In genomic region chr3:3180421-3180820, GRCh38 we compare ENCODE assay signal across 18 cellular contexts. TPM values are rescaled to one million over a fixed set of nuclear protein-coding genes. Genes with fewer than 3 reads are reported as not detected.
A peak's percentile ranks its signal among the peaks of the same experiment; 100 is the strongest.
DNase-seq lines count a peak whose midpoint lies in the region; ATAC-seq, FAIRE-seq and TF ChIP-seq lines count a peak whose summit lies in the region.
"Had no signal": no experiment of that assay in that cellular context is flagged by ENCODE, and none has a peak within 500 bp of the region (broad histone marks: within the 10 kb centered on the region; RNA-seq: fewer than 3 reads in every experiment).

No MANE protein-coding gene starts in this region.

- FAIRE-seq in astrocyte (lab: Jason Lieb, UNC): no peak

- no peak overlapping the region for H2BK5ac ChIP-seq in neuronal stem cell (ENCODE audit: low read length)

- peak overlapping the region in 2 of 3 donors; percentile 52 to 96 for H3K27ac Mint-ChIP-seq in CD4-positive, CD25-positive, alpha-beta regulatory T cell
- H3K27ac Mint-ChIP-seq in IgD-negative memory B cell (peak overlapping the region in 2 of 3 donors; percentile 18 to 52), astrocyte (ENCODE audit: unreplicated experiment) (peak overlapping the region; percentile 19)
- H3K27ac Mint-ChIP-seq: mesothelial cell of epicardium had no signal

- no peak for ATAC-seq in CD4-positive, CD25-positive, alpha-beta regulatory T cell (ENCODE audit: low read depth in 2 of 2)

- H4K91ac ChIP-seq in neuronal stem cell (ENCODE audit: low read depth, low read length, poor library complexity): no peak overlapping the region

- peak overlapping the region in 2 of 4 donors; percentile 84 to 98 for H3K4me3 Mint-ChIP-seq in CD4-positive, CD25-positive, alpha-beta regulatory T cell
- H3K4me3 Mint-ChIP-seq in IgD-negative memory B cell (peak overlapping the region in 2 of 4 donors; percentile 4 to 93), astrocyte (ENCODE audit: unreplicated experiment) (peak overlapping the region; percentile 42)

- no CpG with 5 or more reads among the region's 7 CpGs for WGBS in neuronal stem cell (ENCODE audit: extremely low coverage in 2 of 2, insufficient read length in 2 of 2, insufficient replicate concordance in 1 of 2), 2 donors

- no peaks in the 10 kb centered on the region for H3K36me3 Mint-ChIP-seq in CD4-positive, CD25-positive, alpha-beta regulatory T cell
- peaks cover 2% of the 10 kb centered on the region for H3K36me3 Mint-ChIP-seq in IgD-negative memory B cell
- H3K36me3 Mint-ChIP-seq in astrocyte (ENCODE audit: low read depth, unreplicated experiment): no peaks in the 10 kb centered on the region

- H3K4me3 ChIP-seq in CD4-positive, CD25-positive, alpha-beta regulatory T cell (ENCODE audit: low read depth, low read length): no peak overlapping the region
- H3K4me3 ChIP-seq in astrocyte (ENCODE audit: insufficient read depth, low read depth, low read length) (no peak overlapping the region), neuronal stem cell (ENCODE audit: low read length in 2 of 2) (no peak overlapping the region)

- peaks cover 28 to 40% (median 35%) of the 10 kb centered on the region in 4 donors for H3K4me1 Mint-ChIP-seq in CD4-positive, CD25-positive, alpha-beta regulatory T cell
- H3K4me1 Mint-ChIP-seq in IgD-negative memory B cell: peaks cover 27 to 29% (median 29%) of the 10 kb centered on the region in 3 donors
- peaks cover 9% of the 10 kb centered on the region for H3K4me1 Mint-ChIP-seq in astrocyte (ENCODE audit: low read depth, unreplicated experiment)

- no peak overlapping the region for H2BK120ac ChIP-seq in neuronal stem cell (ENCODE audit: low read depth, low read length)

- peaks cover 14% of the 10 kb centered on the region for H4K20me1 ChIP-seq in astrocyte (ENCODE audit: insufficient read depth, low read length)

- no peak for DNase-seq in CD4-positive, CD25-positive, alpha-beta regulatory T cell
- DNase-seq in astrocyte (ENCODE audit: low read depth): no peak
- DNase-seq in neuronal stem cell (ENCODE audit: low spot score): no peak
- no peak for DNase-seq in D341Med (ENCODE audit: low spot score)
- no peak for DNase-seq in AG08395 (ENCODE audit: low spot score)
- no peak for DNase-seq in activated CD4-positive, alpha-beta T cell treated with anti-CD3 and anti-CD28 coated beads for 48 hours
- DNase-seq: activated CD4-positive, alpha-beta T cell treated with anti-CD3 and anti-CD28 coated beads, Interleukin-2, amount 50 U/mL, for 48 hours; activated T-cell treated with anti-CD3 and anti-CD28 coated beads, Interleukin-2, amount 50 U/mL, for 24 hours; Calu3; left colon; NCI-H1436 treated with DMSO at 0.1 percent for 48 hours; NCI-H226; stimulated activated CD4-positive, alpha-beta T cell treated with anti-CD3 and anti-CD28 coated beads, Interleukin-2, amount 100 ng/mL, for 48 hours; SW 1271; upper lobe of right lung had no signal

- H3K27me3 ChIP-seq in CD4-positive, CD25-positive, alpha-beta regulatory T cell (ENCODE audit: control insufficient read depth, insufficient read depth, low read length): peaks cover 7% of the 10 kb centered on the region
- H3K27me3 ChIP-seq in astrocyte (ENCODE audit: insufficient read depth, low read length) (no peaks in the 10 kb centered on the region), neuronal stem cell (ENCODE audit: control insufficient read depth in 3 of 3, insufficient read depth in 3 of 3, low read depth in 1 of 3, low read length in 3 of 3) (peaks cover 0 to 7% (median 0%) of the 10 kb centered on the region in 3 experiments)
- H3K27me3 ChIP-seq: gastroesophageal sphincter, upper lobe of right lung had no signal

- peaks cover 41% of the 10 kb centered on the region for H3K79me2 ChIP-seq in astrocyte (ENCODE audit: insufficient read depth, low read length)

- no peak overlapping the region for H2BK15ac ChIP-seq in neuronal stem cell (ENCODE audit: low read length)

- H3K4ac ChIP-seq in neuronal stem cell (ENCODE audit: low read length): no peak overlapping the region

- H2BK12ac ChIP-seq in neuronal stem cell (ENCODE audit: low read length): no peak overlapping the region

- H3K27me3 Mint-ChIP-seq in CD4-positive, CD25-positive, alpha-beta regulatory T cell: peaks cover 12% of the 10 kb centered on the region
- peaks cover 7% of the 10 kb centered on the region for H3K27me3 Mint-ChIP-seq in IgD-negative memory B cell
- H3K27me3 Mint-ChIP-seq in astrocyte (ENCODE audit: low read depth, unreplicated experiment): peaks cover 18% of the 10 kb centered on the region
- H3K27me3 Mint-ChIP-seq: activated T-cell treated with anti-CD3 and anti-CD28 coated beads, Interleukin-2, amount 50 U/mL, for 24 hours had no signal

- H2AK5ac ChIP-seq in neuronal stem cell (ENCODE audit: low read depth, low read length): no peak overlapping the region

- no peak overlapping the region for H3K9ac ChIP-seq in astrocyte (ENCODE audit: low read length)
- H3K9ac ChIP-seq in neuronal stem cell (ENCODE audit: low read depth, low read length, poor library complexity): no peak overlapping the region

- no peaks in the 10 kb centered on the region for H3K9me3 ChIP-seq in CD4-positive, CD25-positive, alpha-beta regulatory T cell (ENCODE audit: control insufficient read depth in 2 of 2, low read length in 2 of 2)
- H3K9me3 ChIP-seq in astrocyte (ENCODE audit: insufficient read depth, low read depth, low read length) (no peaks in the 10 kb centered on the region), neuronal stem cell (replicated peaks in 1 of 2; ENCODE audit: control insufficient read depth in 2 of 2, insufficient read depth in 1 of 2, low read depth in 1 of 2, low read length in 2 of 2) (no peaks in the 10 kb centered on the region)
- H3K9me3 ChIP-seq: gastroesophageal sphincter, upper lobe of right lung had no signal

- no peak overlapping the region for H4K8ac ChIP-seq in neuronal stem cell (ENCODE audit: low read depth, low read length)

- H3K79me1 ChIP-seq in neuronal stem cell (ENCODE audit: low read depth, low read length): peaks cover 4% of the 10 kb centered on the region

- no peak overlapping the region for H3K23ac ChIP-seq in neuronal stem cell (ENCODE audit: low read depth, low read length, poor library complexity)

- peaks cover 0 to 2% (median 0%) of the 10 kb centered on the region in 7 donors for H3K9me3 Mint-ChIP-seq in CD4-positive, CD25-positive, alpha-beta regulatory T cell
- H3K9me3 Mint-ChIP-seq in IgD-negative memory B cell (no peaks in the 10 kb centered on the region), astrocyte (ENCODE audit: unreplicated experiment) (no peaks in the 10 kb centered on the region)
- H3K9me3 Mint-ChIP-seq: activated T-cell treated with anti-CD3 and anti-CD28 coated beads, Interleukin-2, amount 50 U/mL, for 24 hours; mesothelial cell of epicardium had no signal

- peaks cover 34% of the 10 kb centered on the region for H3K4me1 ChIP-seq in CD4-positive, CD25-positive, alpha-beta regulatory T cell (ENCODE audit: control insufficient read depth, insufficient read depth, low read length, poor library complexity, severe bottlenecking)
- H3K4me1 ChIP-seq in astrocyte (ENCODE audit: insufficient read depth, low read length) (peaks cover 13% of the 10 kb centered on the region), neuronal stem cell (ENCODE audit: control insufficient read depth in 2 of 2, insufficient read depth in 1 of 2, low read depth in 1 of 2, low read length in 2 of 2) (peaks cover 4 to 9% of the 10 kb centered on the region in 2 donors)

- no peak for TF ChIP-seq CTCF in astrocyte (IDR thresholded peaks at IDR 0.05; ENCODE audit: insufficient read depth, low read depth, low read length)

- peaks cover 5% of the 10 kb centered on the region for H3K36me3 ChIP-seq in CD4-positive, CD25-positive, alpha-beta regulatory T cell (ENCODE audit: control insufficient read depth, insufficient read depth, low read length)
- H3K36me3 ChIP-seq in astrocyte (ENCODE audit: insufficient read depth, low read length): no peaks in the 10 kb centered on the region
- H3K36me3 ChIP-seq in neuronal stem cell (replicated peaks in 1 of 2; ENCODE audit: control insufficient read depth in 2 of 2, insufficient read depth in 2 of 2, low read length in 2 of 2): peaks cover 0 to 4% of the 10 kb centered on the region in 2 donors

- peak overlapping the region; percentile 46 for H2AFZ ChIP-seq in astrocyte (ENCODE audit: low read depth, low read length)
- peak overlapping the region; percentile 89 for H2AFZ ChIP-seq in neuronal stem cell (ENCODE audit: low read length)

- H3K4me2 ChIP-seq in astrocyte (ENCODE audit: low read length): no peak overlapping the region
- no peak overlapping the region for H3K4me2 ChIP-seq in neuronal stem cell (ENCODE audit: insufficient read depth, low read length, poor library complexity, severe bottlenecking)

- no peak overlapping the region for H3K14ac ChIP-seq in neuronal stem cell (ENCODE audit: low read length)

- no peak overlapping the region for H3K27ac ChIP-seq in CD4-positive, CD25-positive, alpha-beta regulatory T cell (ENCODE audit: insufficient read depth, low read length, poor library complexity, severe bottlenecking)
- H3K27ac ChIP-seq in astrocyte (ENCODE audit: low read depth, low read length) (no peak overlapping the region), neuronal stem cell (replicated peaks; ENCODE audit: low read length) (no peak overlapping the region)

- H3K18ac ChIP-seq in neuronal stem cell (ENCODE audit: low read length): no peak overlapping the region

RNA-seq across cellular contexts. Expression of gene CRBN, which starts 0.9 kb away (rescaled TPM):
- 137 TPM for total RNA-seq in CD4-positive, CD25-positive, alpha-beta regulatory T cell
- 100 to 1,000 TPM; 129 to 179 (median 169) TPM for polyA plus RNA-seq in CD4-positive, CD25-positive, alpha-beta regulatory T cell
- polyA plus RNA-seq in IgD-negative memory B cell: 113 TPM
- 26.1 and 28.2 TPM in 2 replicates for total RNA-seq in astrocyte
- 36.4 TPM for polyA plus RNA-seq in neuronal stem cell (2013, experiment 1 of 2)
- 37.0 TPM for polyA plus RNA-seq in neuronal stem cell (2013, experiment 2 of 2)

RNA-seq across cellular contexts. Expression of gene TRNT1, which starts 53.7 kb away (rescaled TPM):
- total RNA-seq in CD4-positive, CD25-positive, alpha-beta regulatory T cell: 29.0 TPM
- 10 to 100 TPM; 20.3 to 27.2 (median 25.3) TPM for polyA plus RNA-seq in CD4-positive, CD25-positive, alpha-beta regulatory T cell
- polyA plus RNA-seq in IgD-negative memory B cell: 21.0 TPM
- total RNA-seq in astrocyte: 16.0 and 17.4 TPM in 2 replicates
- 13.8 TPM for polyA plus RNA-seq in neuronal stem cell (2013, experiment 1 of 2)
- polyA plus RNA-seq in neuronal stem cell (2013, experiment 2 of 2): 14.6 TPM

Comparison
In these comparisons a context has a peak if more than half of its experiments do, and no peak if none do; other contexts are left out.
1. H3K27ac Mint-ChIP-seq: peak in every context shown above with its lines; median percentile 74 in CD4-positive, CD25-positive, alpha-beta regulatory T cell; 35 in IgD-negative memory B cell; 19 in astrocyte.